Comparison of ENCODE assay signal across 22 cellular contexts in genomic region chr17:70464995-70465394, GRCh38.
"Had no signal": no experiment of that assay in that cellular context is flagged by ENCODE, and none has a peak within 500 bp of the region (broad histone marks: within the 10 kb centered on the region; RNA-seq: fewer than 3 reads in every experiment).

No MANE protein-coding gene starts in this region.

- H3K36me3 ChIP-seq: stomach, suprapubic skin, thoracic aorta, thyroid gland, tibial artery, tibial nerve, transverse colon, upper lobe of left lung, upper lobe of right lung, uterus, vagina had no signal

- DNase-seq: stimulated activated CD4-positive, alpha-beta T cell treated with anti-CD3 and anti-CD28 coated beads, Interleukin-4, amount 100 ng/mL, for 1 hour; stimulated activated CD4-positive, alpha-beta T cell treated with anti-CD3 and anti-CD28 coated beads, Interleukin-4, amount 100 ng/mL, for 24 hours; stimulated activated CD4-positive, alpha-beta T cell treated with anti-CD3 and anti-CD28 coated beads, Interleukin-4, amount 100 ng/mL, for 4 hours; stimulated activated CD8-positive, alpha-beta memory T cell treated with anti-CD3 and anti-CD28 coated beads, Interleukin-4, amount 100 ng/mL, for 48 hours; stimulated activated naive B cell treated with anti-CD40 and anti-IgM and Interleukin-4, amounts not matched to agents 10 μg/mL and 1 μg/mL and 100 μg/mL, for 72 hours; stimulated activated naive CD4-positive, alpha-beta T cell; stimulated activated naive CD4-positive, alpha-beta T cell treated with Interleukin-2 at 50 U/mL for 16 hours; stimulated activated naive CD8-positive, alpha-beta T cell treated with anti-CD3 and anti-CD28 coated beads, Interleukin-15, amount 100 ng/mL, for 72 hours; stimulated activated naive CD8-positive, alpha-beta T cell treated with anti-CD3 and anti-CD28 coated beads, Interleukin-15, Interleukin-2, amounts not matched to agents 100 U/mL and 50 U/mL, for 24 hours; stomach; substantia nigra; testis; thyroid gland; tibial artery; transverse colon; upper lobe of left lung; upper lobe of right lung; uterus had no signal

- H3K27me3 ChIP-seq: stomach, suprapubic skin, testis, thyroid gland, tibial artery, tibial nerve, transverse colon, upper lobe of left lung, upper lobe of right lung, uterus, vagina had no signal

- H3K4me3 ChIP-seq: stomach, suprapubic skin, testis, thoracic aorta, thyroid gland, tibial artery, tibial nerve, transverse colon, upper lobe of left lung, upper lobe of right lung, uterus, vagina had no signal

- H3K27ac ChIP-seq: stomach, suprapubic skin, testis, thoracic aorta, thyroid gland, tibial artery, tibial nerve, transverse colon, upper lobe of left lung, upper lobe of right lung, uterus, vagina had no signal

- H3K9me3 ChIP-seq: stomach, suprapubic skin, testis, thoracic aorta, thyroid gland, tibial artery, tibial nerve, transverse colon, upper lobe of left lung, upper lobe of right lung, uterus, vagina had no signal
